9 cellular contexts compared by ENCODE assay signal in the genomic region with DNA sequence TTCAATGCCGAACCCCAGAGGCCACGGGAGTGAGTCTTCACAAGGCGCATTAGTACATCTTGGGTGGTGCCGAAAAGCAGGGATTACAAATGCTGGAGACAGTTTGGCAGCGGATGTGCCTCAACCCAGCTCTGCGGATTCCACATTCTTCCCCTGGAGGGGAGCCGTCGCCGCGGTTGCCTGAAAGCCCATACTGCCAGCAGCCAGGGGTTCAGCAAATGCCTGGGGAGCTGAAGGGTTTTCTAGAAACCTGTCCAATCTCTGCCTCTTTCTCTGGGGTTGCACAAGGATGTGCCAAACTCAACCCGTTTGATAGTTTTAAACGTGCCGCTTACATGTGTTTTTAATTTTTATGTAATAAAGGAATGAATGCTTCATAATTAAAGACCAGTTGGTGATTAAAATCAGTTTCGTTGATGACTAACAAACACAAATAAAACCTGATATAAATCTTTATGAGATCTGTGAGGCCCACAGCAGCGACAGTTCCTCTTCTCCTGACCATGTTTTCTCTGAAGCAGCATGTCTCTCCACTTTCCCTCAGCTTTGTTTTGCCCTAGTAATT.
A peak's percentile ranks its signal among the peaks of the same experiment; 100 is the strongest.
DNase-seq lines count a peak whose midpoint lies in the region; ATAC-seq and TF ChIP-seq lines count a peak whose summit lies in the region.
"Had no signal": no experiment of that assay in that cellular context is flagged by ENCODE, and none has a peak within 500 bp of the region (broad histone marks: within the 10 kb centered on the region; RNA-seq: fewer than 3 reads in every experiment).

No MANE protein-coding gene starts in this region.

- H3K27ac Mint-ChIP-seq in activated T-cell treated with anti-CD3 and anti-CD28 coated beads, Interleukin-2, amount 50 U/mL, for 72 hours = no peak overlapping the region

- TF ChIP-seq POLR2A in NB4 (IDR thresholded peaks at IDR 0.05; ENCODE audit: extremely low read depth, insufficient read length) = no peak

- H3K4me1 Mint-ChIP-seq in activated T-cell treated with anti-CD3 and anti-CD28 coated beads, Interleukin-2, amount 50 U/mL, for 72 hours (ENCODE audit: low read depth) = peaks cover 6% of the 10 kb centered on the region
- no peaks in the 10 kb centered on the region for H3K4me1 Mint-ChIP-seq in activated T-cell treated with anti-CD3 and anti-CD28 coated beads, Interleukin-2, amount 50 U/mL, for 4 hours (ENCODE audit: low read depth)

- peaks cover 40% of the 10 kb centered on the region for H3K27me3 Mint-ChIP-seq in activated T-cell treated with anti-CD3 and anti-CD28 coated beads, Interleukin-2, amount 50 U/mL, for 72 hours (ENCODE audit: low read depth)
- H3K27me3 Mint-ChIP-seq in activated T-cell treated with anti-CD3 and anti-CD28 coated beads, Interleukin-2, amount 50 U/mL, for 4 hours (ENCODE audit: low read depth) = peaks cover 4% of the 10 kb centered on the region

- no peak for ATAC-seq in activated T-cell treated with anti-CD3 and anti-CD28 coated beads, Interleukin-2, amount 50 U/mL, for 72 hours (replicated peaks in 1 of 2)
- ATAC-seq in activated T-cell treated with anti-CD3 and anti-CD28 coated beads, Interleukin-2, amount 50 U/mL, for 4 hours = no peak

- no peak overlapping the region for H3K4me3 ChIP-seq in NB4 (ENCODE audit: low read depth, low read length)

- DNase-seq in AG08396 (ENCODE audit: low spot score) (peak; percentile 84), NB4 (ENCODE audit: low read depth) (peak; percentile 60), epithelial cell of prostate (ENCODE audit: low read depth, low spot score) (peak; percentile 72), myocyte (ENCODE audit: low read depth) (peak; percentile 96), NAMALWA (ENCODE audit: low spot score) (no peak), SKM-1 (lab: John Stamatoyannopoulos, UW; ENCODE audit: unreplicated experiment) (no peak)
- DNase-seq in activated T-cell treated with anti-CD3 and anti-CD28 coated beads, Interleukin-2, amount 50 U/mL, for 72 hours = no peak
- no peak for DNase-seq in activated T-cell treated with anti-CD3 and anti-CD28 coated beads, Interleukin-2, amount 50 U/mL, for 4 hours
- DNase-seq: Calu3 had no signal

- TF ChIP-seq CTCF in NB4 (IDR thresholded peaks at IDR 0.05; ENCODE audit: low read depth, low read length) = no peak

- peaks cover 2% of the 10 kb centered on the region in 2 donors for H3K9me3 Mint-ChIP-seq in activated T-cell treated with anti-CD3 and anti-CD28 coated beads, Interleukin-2, amount 50 U/mL, for 72 hours
- H3K9me3 Mint-ChIP-seq in activated T-cell treated with anti-CD3 and anti-CD28 coated beads, Interleukin-2, amount 50 U/mL, for 4 hours = peaks cover 7% of the 10 kb centered on the region

- no peak overlapping the region for H3K4me3 Mint-ChIP-seq in activated T-cell treated with anti-CD3 and anti-CD28 coated beads, Interleukin-2, amount 50 U/mL, for 72 hours
- H3K4me3 Mint-ChIP-seq in activated T-cell treated with anti-CD3 and anti-CD28 coated beads, Interleukin-2, amount 50 U/mL, for 4 hours = no peak overlapping the region

- H3K27ac ChIP-seq in epithelial cell of prostate = peak overlapping the region; percentile 94

- H3K36me3 Mint-ChIP-seq in activated T-cell treated with anti-CD3 and anti-CD28 coated beads, Interleukin-2, amount 50 U/mL, for 72 hours (ENCODE audit: insufficient read depth in 2 of 2) = peaks cover 2 to 6% of the 10 kb centered on the region in 2 donors
- no peaks in the 10 kb centered on the region for H3K36me3 Mint-ChIP-seq in activated T-cell treated with anti-CD3 and anti-CD28 coated beads, Interleukin-2, amount 50 U/mL, for 4 hours (ENCODE audit: insufficient read depth)

Comparison
In these comparisons a context has a peak if more than half of its experiments do, and no peak if none do; other contexts are left out.
1. DNase-seq: peak in AG08396 (single experiment), NB4 (single experiment), epithelial cell of prostate (single experiment) and myocyte (single experiment); none in NAMALWA (single experiment), SKM-1 (single experiment), activated T-cell treated with anti-CD3 and anti-CD28 coated beads, Interleukin-2, amount 50 U/mL, for 72 hours (0 of 2) and activated T-cell treated with anti-CD3 and anti-CD28 coated beads, Interleukin-2, amount 50 U/mL, for 4 hours (single experiment).